ENCODE assay signal across 4 cellular contexts in genomic region chr1:232914271-232914670, GRCh38. TPM values are rescaled to one million over a fixed set of nuclear protein-coding genes. Genes with fewer than 3 reads are reported as not detected.
A peak's percentile ranks its signal among the peaks of the same experiment; 100 is the strongest.
DNase-seq lines count a peak whose midpoint lies in the region; ATAC-seq and TF ChIP-seq lines count a peak whose summit lies in the region.
"Not testable (repeated sequence)": the region's sequence is repeated elsewhere in the genome, so short reads cannot be mapped to it uniquely, and the experiment has no call there.

No MANE protein-coding gene starts in this region.

- not testable (repeated sequence) for H3K27me3 ChIP-seq in mammary epithelial cell (ENCODE audit: insufficient read depth, low read length); left ventricle myocardium inferior (ENCODE audit: low read depth); lower lobe of right lung (ENCODE audit: low read depth)

- H4K20me1 ChIP-seq in mammary epithelial cell (ENCODE audit: insufficient read depth, low read length), result not testable (repeated sequence)

- not testable (repeated sequence) for H3K36me3 ChIP-seq in mammary epithelial cell (ENCODE audit: insufficient read depth, low read length); left ventricle myocardium inferior; lower lobe of right lung

- not testable (repeated sequence) for ATAC-seq in lower lobe of right lung

- CTCF ChIA-PET in mammary epithelial cell (lab: Charles Lee; ENCODE audit: low non-redundant PET), result not testable (repeated sequence)

- H3K9ac ChIP-seq in mammary epithelial cell (ENCODE audit: insufficient read depth, low read length), result not testable (repeated sequence)

- not testable (repeated sequence) for H3K27ac ChIP-seq in mammary epithelial cell (ENCODE audit: insufficient read depth, low read depth, low read length)
- H3K27ac ChIP-seq in left ventricle myocardium inferior (replicated peaks), result peak overlapping the region; percentile 73
- H3K27ac ChIP-seq in lower lobe of right lung, result peak overlapping the region; percentile 6

- TF ChIP-seq CTCF in mammary epithelial cell (conservative IDR thresholded peaks at IDR 0.05 in 1 of 2, IDR thresholded peaks at IDR 0.05 in 1 of 2; ENCODE audit: extremely low read depth in 1 of 2, insufficient read depth in 1 of 2, low read depth in 1 of 2, low read length in 2 of 2); epithelial cell of esophagus (IDR thresholded peaks at IDR 0.05; ENCODE audit: insufficient read depth, low read depth, low read length, missing control alignments); left ventricle myocardium inferior (IDR thresholded peaks at IDR 0.05; ENCODE audit: borderline replicate concordance); lower lobe of right lung (IDR thresholded peaks at IDR 0.05): not testable (repeated sequence)

- intact Hi-C loops in mammary epithelial cell (cut with micrococcal nuclease); left ventricle myocardium inferior (cut with micrococcal nuclease); lower lobe of right lung (cut with DNase I): not testable (repeated sequence)

- H2AFZ ChIP-seq in mammary epithelial cell (ENCODE audit: low read depth, low read length), result peak overlapping the region; percentile 61

- not testable (repeated sequence) for H3K9me3 ChIP-seq in mammary epithelial cell (replicated peaks; ENCODE audit: insufficient read depth, low read length); left ventricle myocardium inferior (replicated peaks); lower lobe of right lung

- H3K4me1 ChIP-seq in mammary epithelial cell (ENCODE audit: insufficient read depth, low read length), result peaks cover 14% of the 10 kb centered on the region
- peaks cover 10% of the 10 kb centered on the region for H3K4me1 ChIP-seq in left ventricle myocardium inferior
- not testable (repeated sequence) for H3K4me1 ChIP-seq in lower lobe of right lung

- not testable (repeated sequence) for H3K4me2 ChIP-seq in mammary epithelial cell (ENCODE audit: insufficient read depth, low read depth, low read length)

- dilution Hi-C loops in mammary epithelial cell (cut with HindIII; ENCODE audit: low sequenced_read_pairs), result not testable (repeated sequence)

- H3K79me2 ChIP-seq in mammary epithelial cell (ENCODE audit: insufficient read depth, low read length), result not testable (repeated sequence)

- DNase-seq in mammary epithelial cell, left ventricle myocardium inferior, lower lobe of right lung: not testable (repeated sequence)
- peak; percentile 45 for DNase-seq in epithelial cell of esophagus (ENCODE audit: low read depth)

- H3K4me3 ChIP-seq in mammary epithelial cell (replicated peaks in 1 of 3; ENCODE audit: insufficient read depth in 1 of 3, low read depth in 2 of 3, low read length in 3 of 3); epithelial cell of esophagus (ENCODE audit: low read length); left ventricle myocardium inferior; lower lobe of right lung: not testable (repeated sequence)

- not testable (repeated sequence) for BruUV-seq in mammary epithelial cell (replicated peaks; lab: Mats Ljungman, UMichigan)

- WGBS in mammary epithelial cell (ENCODE audit: low coverage, missing lambda C conversion rate), result 72% methylated on average over 2 of the region's 2 CpGs

- in situ Hi-C loops in mammary epithelial cell (cut with MboI; ENCODE audit: low sequenced_read_pairs in 2 of 2), result not testable (repeated sequence)

RNA-seq across cellular contexts. Expression of gene NTPCR, which starts 36.1 kb away (rescaled TPM):
- total RNA-seq in mammary epithelial cell, result 10 to 100 TPM; 15.3 to 47.0 TPM
- 23.3 TPM for polyA plus RNA-seq in mammary epithelial cell
- 7.8 TPM for polyA minus RNA-seq in mammary epithelial cell
- total RNA-seq in left ventricle myocardium inferior, result 47.6 TPM
- 29.5 TPM for total RNA-seq in lower lobe of right lung
